10 cellular contexts compared by ENCODE assay signal in the genomic region with DNA sequence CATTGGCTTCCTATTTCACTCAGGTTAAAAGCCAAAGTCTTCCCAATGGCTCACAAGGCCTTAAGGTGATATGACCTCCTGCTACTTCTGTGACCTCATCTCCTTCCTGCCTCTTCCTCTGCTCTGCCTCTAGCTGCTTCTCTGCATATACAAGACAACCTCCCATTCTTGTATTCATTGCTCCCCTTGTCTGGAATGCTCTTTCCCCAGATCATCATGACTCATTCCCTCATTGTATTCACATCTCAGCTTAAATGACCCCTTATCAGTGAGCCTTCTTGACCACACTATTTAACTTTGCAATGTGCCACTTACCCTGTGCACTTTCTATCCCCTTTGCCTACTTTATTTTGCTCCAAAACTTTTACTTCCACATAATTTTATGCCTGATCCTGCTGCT.
DNase-seq lines count a peak whose midpoint lies in the region; ATAC-seq and TF ChIP-seq lines count a peak whose summit lies in the region.
"Had no signal": no experiment of that assay in that cellular context is flagged by ENCODE, and none has a peak within 500 bp of the region (broad histone marks: within the 10 kb centered on the region; RNA-seq: fewer than 3 reads in every experiment).

No MANE protein-coding gene starts in this region.

- no peak for TF ChIP-seq POLR2A in IMR-90 (IDR thresholded peaks at IDR 0.05; ENCODE audit: low read depth, low read length)

- peaks cover 42% of the 10 kb centered on the region for H3K36me3 Mint-ChIP-seq in Caco-2 (ENCODE audit: insufficient read depth, unreplicated experiment)

- H2AK5ac ChIP-seq in IMR-90 (ENCODE audit: low read depth, low read length) = no peak overlapping the region

- no peak overlapping the region for H2AFZ ChIP-seq in IMR-90 (replicated peaks; ENCODE audit: low read length, poor library complexity)

- BruUV-seq in Caco-2 (replicated peaks; lab: Mats Ljungman, UMichigan) = no TSS peak
- no TSS peak for BruUV-seq in IMR-90 (replicated peaks; lab: Mats Ljungman, UMichigan)

- H3K4me3 Mint-ChIP-seq in Caco-2 (ENCODE audit: unreplicated experiment) = no peak overlapping the region
- H3K4me3 Mint-ChIP-seq: stimulated activated memory B cell treated with anti-CD40 and anti-IgM and Interleukin-4, amounts not matched to agents 10 μg/mL and 1 μg/mL and 100 μg/mL, for 72 hours had no signal

- H3K4me3 ChIP-seq in Caco-2 (ENCODE audit: low read depth, low read length) (no peak overlapping the region), IMR-90 (ENCODE audit: insufficient read depth, low read depth, low read length) (no peak overlapping the region), cardiac fibroblast (replicated peaks in 1 of 2; ENCODE audit: low read depth in 2 of 2, low read length in 2 of 2) (no peak overlapping the region), left lung (no peak overlapping the region)

- no peak overlapping the region for H2AK9ac ChIP-seq in IMR-90 (replicated peaks; ENCODE audit: low read depth, low read length, poor library complexity)

- no peak overlapping the region; a peak in 1 of 4 replicates for H4K8ac ChIP-seq in IMR-90 (ENCODE audit: low read depth in 2 of 2, low read length in 2 of 2)

- in situ Hi-C loops in IMR-90 (cut with MboI; ENCODE audit: low sequenced_read_pairs) = no loop called here

- no peak overlapping the region for H3K14ac ChIP-seq in IMR-90 (replicated peaks; ENCODE audit: low read depth, low read length)

- no peak overlapping the region for H3K23ac ChIP-seq in IMR-90 (ENCODE audit: low read depth, low read length)

- H3K79me1 ChIP-seq in IMR-90 (ENCODE audit: low read depth in 1 of 2, low read length in 2 of 2) = peaks cover 22 to 62% of the 10 kb centered on the region in 2 experiments

- H3K27ac ChIP-seq in IMR-90 (ENCODE audit: insufficient read depth, low read length) (peak overlapping the region; percentile 49; the same call in 1 of the 2 replicates), left lung (no peak overlapping the region)

- no peak overlapping the region for H2BK15ac ChIP-seq in IMR-90 (ENCODE audit: low read depth, low read length)

- H3K18ac ChIP-seq in IMR-90 (ENCODE audit: low read depth, low read length) = no peak overlapping the region

- TF ChIP-seq CTCF in Caco-2 (IDR thresholded peaks at IDR 0.05; ENCODE audit: insufficient read depth in 1 of 2, low read depth in 1 of 2, low read length in 1 of 2, severe bottlenecking in 1 of 2, unreplicated experiment in 1 of 2) (no peak), IMR-90 (conservative IDR thresholded peaks at IDR 0.05; ENCODE audit: low read depth, low read length) (no peak), cardiac fibroblast (IDR thresholded peaks at IDR 0.05; ENCODE audit: low read depth, low read length) (no peak), left lung (IDR thresholded peaks at IDR 0.05) (no peak)

- peaks cover 23% of the 10 kb centered on the region for H4K20me1 ChIP-seq in IMR-90 (ENCODE audit: insufficient read depth, low read length)

- no peak overlapping the region for H3K56ac ChIP-seq in IMR-90 (ENCODE audit: extremely low read depth, insufficient read depth, low read length)

- H4K5ac ChIP-seq in IMR-90 (ENCODE audit: low read depth, low read length) = no peak overlapping the region

- ATAC-seq in IMR-90 (ENCODE audit: low read depth) (peak; percentile 93), left lung (peak; percentile 24), GM19455 (IDR thresholded peaks at IDR 0.05; ENCODE audit: unreplicated experiment) (no peak), GM18498 (IDR thresholded peaks at IDR 0.05; ENCODE audit: unreplicated experiment) (no peak)
- ATAC-seq: stimulated activated memory B cell treated with anti-CD40 and anti-IgM and Interleukin-4, amounts not matched to agents 10 μg/mL and 1 μg/mL and 100 μg/mL, for 72 hours had no signal

- H3K27ac Mint-ChIP-seq in Caco-2 (ENCODE audit: unreplicated experiment) = peak overlapping the region; percentile 33
- H3K27ac Mint-ChIP-seq: stimulated activated memory B cell treated with anti-CD40 and anti-IgM and Interleukin-4, amounts not matched to agents 10 μg/mL and 1 μg/mL and 100 μg/mL, for 72 hours had no signal

- H2BK120ac ChIP-seq in IMR-90 (ENCODE audit: low read depth, low read length) = no peak overlapping the region

- H3K9me3 Mint-ChIP-seq in Caco-2 (ENCODE audit: unreplicated experiment) = peaks cover 30% of the 10 kb centered on the region

- H3K9me3 ChIP-seq in Caco-2 = peaks cover 4% of the 10 kb centered on the region
- H3K9me3 ChIP-seq in IMR-90 (ENCODE audit: control insufficient read depth, insufficient read depth, low read length) = no peaks in the 10 kb centered on the region
- no peaks in the 10 kb centered on the region for H3K9me3 ChIP-seq in left lung

- H3K36me3 ChIP-seq in Caco-2 (ENCODE audit: control insufficient read depth, insufficient read depth, low read length) = no peaks in the 10 kb centered on the region
- peaks cover 2% of the 10 kb centered on the region; the same call in 1 of the 2 replicates for H3K36me3 ChIP-seq in IMR-90 (ENCODE audit: control insufficient read depth, insufficient read depth, low read length)
- peaks cover 0 to 30% of the 10 kb centered on the region in 2 donors for H3K36me3 ChIP-seq in left lung

- dilution Hi-C loops in IMR-90 (cut with HindIII; ENCODE audit: low sequenced_read_pairs, unreplicated experiment) = no loop called here

- peaks cover 12% of the 10 kb centered on the region for H3K4me1 ChIP-seq in Caco-2
- peaks cover 2% of the 10 kb centered on the region for H3K4me1 ChIP-seq in IMR-90 (ENCODE audit: control insufficient read depth, insufficient read depth, low read length)
- peaks cover 5 to 34% of the 10 kb centered on the region in 2 donors for H3K4me1 ChIP-seq in left lung

- H4K91ac ChIP-seq in IMR-90 (ENCODE audit: insufficient read depth, low read depth, low read length) = no peak overlapping the region

- CTCF ChIA-PET in Caco-2 (lab: Charles Lee) (no interaction called here), IMR-90 (lab: Yijun Ruan, JAX) (interaction anchor here (0.6 kb wide), 1 partner anchor 158 kb away, joined by 3 read pairs; no protein-coding TSS in a partner anchor)

- DNase-seq in Caco-2 (peak in 1 of 2 experiments; percentile 18), IMR-90 (peak; percentile 91), cardiac fibroblast (ENCODE audit: low read depth in 2 of 2) (peak; percentile 65 to 71), left lung (no peak), DMS 273 (lab: John Stamatoyannopoulos, UW; ENCODE audit: unreplicated experiment) (no peak), posterior vena cava (ENCODE audit: low spot score) (no peak)
- DNase-seq: left cardiac atrium had no signal

- H3K4ac ChIP-seq in IMR-90 (ENCODE audit: low read depth, low read length) = no peak overlapping the region

- intact Hi-C loops in Caco-2 (cut with micrococcal nuclease; ENCODE audit: unreplicated experiment) = no loop called here
- intact Hi-C loops in IMR-90 (cut with micrococcal nuclease) = no loop called here
- intact Hi-C loops in left lung (cut with DNase I) = no loop called here
- intact Hi-C loops in posterior vena cava (cut with DNase I) = no loop called here

- H3K9ac ChIP-seq in IMR-90 (ENCODE audit: low read depth, low read length) = no peak overlapping the region

- peaks cover 15% of the 10 kb centered on the region for H3K4me1 Mint-ChIP-seq in Caco-2 (ENCODE audit: low read depth, unreplicated experiment)

- peak overlapping the region; percentile 76; the same call in 1 of the 2 replicates for H2BK20ac ChIP-seq in IMR-90 (ENCODE audit: low read depth, low read length)

- POLR2A ChIA-PET in Caco-2 (lab: Charles Lee) = no interaction called here
- POLR2A ChIA-PET in IMR-90 (lab: Charles Lee; ENCODE audit: unreplicated experiment) = no interaction called here

- H3K27me3 ChIP-seq in Caco-2 (replicated peaks; ENCODE audit: control insufficient read depth, insufficient read depth, low read length) (no peaks in the 10 kb centered on the region), IMR-90 (ENCODE audit: control insufficient read depth, insufficient read depth, low read length) (no peaks in the 10 kb centered on the region), left lung (no peaks in the 10 kb centered on the region)

- H2BK5ac ChIP-seq in IMR-90 (ENCODE audit: low read depth, low read length, poor library complexity, severe bottlenecking) = peak overlapping the region; percentile 79

- no peaks in the 10 kb centered on the region for H3K27me3 Mint-ChIP-seq in Caco-2 (ENCODE audit: insufficient read depth, unreplicated experiment)
- H3K27me3 Mint-ChIP-seq: stimulated activated memory B cell treated with anti-CD40 and anti-IgM and Interleukin-4, amounts not matched to agents 10 μg/mL and 1 μg/mL and 100 μg/mL, for 72 hours had no signal

- H3K4me2 ChIP-seq in IMR-90 (ENCODE audit: low read depth, low read length) = no peak overlapping the region

- peaks cover 6% of the 10 kb centered on the region for H3K9me1 ChIP-seq in IMR-90 (ENCODE audit: insufficient read depth, low read length)

- TF ChIP-seq RAD21 in IMR-90 (IDR thresholded peaks at IDR 0.05; ENCODE audit: low read length) = no peak

TF ChIP-seq in IMR-90, 13 proteins besides CTCF, POLR2A, EP300 and RAD21 (continues in another document):
- TF ChIP-seq NFE2L2 (IDR thresholded peaks at IDR 0.05; ENCODE audit: low read depth, low read length) = peak; percentile 37; the same call in 1 of the 2 replicates
- TF ChIP-seq FOS (IDR thresholded peaks at IDR 0.05; ENCODE audit: low read depth, low read length) = peak; percentile 84
- peak; percentile 57; the same call in 1 of the 2 replicates for TF ChIP-seq CEBPB (IDR thresholded peaks at IDR 0.05; ENCODE audit: low read depth, low read length)
- TF ChIP-seq MXI1 (IDR thresholded peaks at IDR 0.05; ENCODE audit: borderline replicate concordance, low read depth, low read length) = no peak
- no peak for TF ChIP-seq MAFK (IDR thresholded peaks at IDR 0.05; ENCODE audit: low read depth, low read length)
- 0 out of 2 replicates have a peak, but pooled peaks have one; percentile 23 for TF ChIP-seq BHLHE40 (IDR thresholded peaks at IDR 0.05; ENCODE audit: low read depth, low read length)
- TF ChIP-seq CHD1 (IDR thresholded peaks at IDR 0.05; ENCODE audit: low read depth, low read length) = no peak
- TF ChIP-seq, protein P1, sequence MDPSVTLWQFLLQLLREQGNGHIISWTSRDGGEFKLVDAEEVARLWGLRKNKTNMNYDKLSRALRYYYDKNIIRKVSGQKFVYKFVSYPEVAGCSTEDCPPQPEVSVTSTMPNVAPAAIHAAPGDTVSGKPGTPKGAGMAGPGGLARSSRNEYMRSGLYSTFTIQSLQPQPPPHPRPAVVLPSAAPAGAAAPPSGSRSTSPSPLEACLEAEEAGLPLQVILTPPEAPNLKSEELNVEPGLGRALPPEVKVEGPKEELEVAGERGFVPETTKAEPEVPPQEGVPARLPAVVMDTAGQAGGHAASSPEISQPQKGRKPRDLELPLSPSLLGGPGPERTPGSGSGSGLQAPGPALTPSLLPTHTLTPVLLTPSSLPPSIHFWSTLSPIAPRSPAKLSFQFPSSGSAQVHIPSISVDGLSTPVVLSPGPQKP (IDR thresholded peaks at IDR 0.05; ENCODE audit: borderline replicate concordance, low read depth, low read length) = no peak
- 0 out of 2 replicates have a peak, but pooled peaks have one; percentile 24 for TF ChIP-seq MAZ (IDR thresholded peaks at IDR 0.05; ENCODE audit: borderline replicate concordance, low read depth, low read length)
- TF ChIP-seq RCOR1 (IDR thresholded peaks at IDR 0.05; ENCODE audit: insufficient replicate concordance, low read length) = peak; percentile 22

Comparison
In these comparisons a context has a peak if more than half of its experiments do, and no peak if none do; other contexts are left out.
1. DNase-seq: peak in IMR-90 (single experiment) and cardiac fibroblast (2 of 2); none in left lung (0 of 2), DMS 273 (single experiment) and posterior vena cava (single experiment).
2. ATAC-seq: peak in IMR-90 (single experiment) and left lung (single experiment); none in GM19455 (single experiment) and GM18498 (single experiment).